ENCODE assay signal across 17 cellular contexts in genomic region chr7:6655636-6656385, GRCh38.
"Had no signal": no experiment of that assay in that cellular context is flagged by ENCODE, and none has a peak within 500 bp of the region (broad histone marks: within the 10 kb centered on the region; RNA-seq: fewer than 3 reads in every experiment).

No MANE protein-coding gene starts in this region.

- H3K4me3 ChIP-seq: adrenal gland, hepatocyte, lower lobe of right lung, neural progenitor cell, transverse colon had no signal

- H3K9ac ChIP-seq: neural progenitor cell, parathyroid adenoma had no signal

- FAIRE-seq: small intestine had no signal

- H3K4me2 ChIP-seq: hepatocyte, neural progenitor cell had no signal

- H3K4me3 Mint-ChIP-seq: neural progenitor cell; stimulated activated effector memory CD8-positive, alpha-beta T cell treated with anti-CD3 and anti-CD28 coated beads, Interleukin-12 subunit alpha, Interleukin-12 subunit beta, amount 100 ng/mL, for 72 hours had no signal

- ATAC-seq: lower lobe of right lung; stimulated activated effector memory CD8-positive, alpha-beta T cell treated with anti-CD3 and anti-CD28 coated beads, Interleukin-12 subunit alpha, Interleukin-12 subunit beta, amount 100 ng/mL, for 72 hours had no signal

- H3K79me2 ChIP-seq: hepatocyte, parathyroid adenoma had no signal

- H3K4me1 ChIP-seq: adrenal gland, lower lobe of right lung, transverse colon had no signal

- H3K27me3 ChIP-seq: adrenal gland, hepatocyte, neural progenitor cell had no signal

- H3K27ac ChIP-seq: adrenal gland, hepatocyte, lower lobe of right lung, neural progenitor cell, parathyroid adenoma, transverse colon had no signal

- H3K9me3 ChIP-seq: adrenal gland, transverse colon had no signal

- H3K9me3 Mint-ChIP-seq: stimulated activated effector memory CD8-positive, alpha-beta T cell treated with anti-CD3 and anti-CD28 coated beads, Interleukin-12 subunit alpha, Interleukin-12 subunit beta, amount 100 ng/mL, for 72 hours had no signal

- H3K36me3 ChIP-seq: neural progenitor cell had no signal

- DNase-seq: activated CD4-positive, alpha-beta T cell treated with anti-CD3 and anti-CD28 coated beads, Interleukin-2, amount 50 U/mL, for 4 hours; activated CD4-positive, CD25-positive, alpha-beta regulatory T cell; activated naive CD4-positive, alpha-beta T cell treated with anti-CD3 and anti-CD28 coated beads, Interleukin-2, amount 50 U/mL, for 16 hours; activated T-cell treated with anti-CD3 and anti-CD28 coated beads, Interleukin-2, amount 50 U/mL, for 1 hour; caudate nucleus; cortex of kidney; effector CD8-positive, alpha-beta T cell; lower lobe of right lung; midbrain; retina; small intestine; transverse colon had no signal

- H2AFZ ChIP-seq: hepatocyte, neural progenitor cell, parathyroid adenoma had no signal

- H3K27ac Mint-ChIP-seq: neural progenitor cell; stimulated activated effector memory CD8-positive, alpha-beta T cell treated with anti-CD3 and anti-CD28 coated beads, Interleukin-12 subunit alpha, Interleukin-12 subunit beta, amount 100 ng/mL, for 72 hours had no signal
